31 cellular contexts compared by ENCODE assay signal in genomic region chr4:8909548-8909947, GRCh38. TPM values are rescaled to one million over a fixed set of nuclear protein-coding genes. Genes with fewer than 3 reads are reported as not detected.
DNase-seq lines count a peak whose midpoint lies in the region; ATAC-seq, FAIRE-seq and TF ChIP-seq lines count a peak whose summit lies in the region.
"Had no signal": no experiment of that assay in that cellular context is flagged by ENCODE, and none has a peak within 500 bp of the region (broad histone marks: within the 10 kb centered on the region; RNA-seq: fewer than 3 reads in every experiment).

No MANE protein-coding gene starts in this region.

- in situ Hi-C loops in IMR-90 (cut with MboI; ENCODE audit: low sequenced_read_pairs) = no loop called here

- H4K20me1 ChIP-seq in BLaER1 treated with 17β-estradiol and CSF1 and Interleukin-3, amounts not matched to agents 10 nM and 100 nM = peaks cover 0 to 19% (median 0%) of the 10 kb centered on the region in 11 experiments; a peak in 3 of 22 replicates
- no peaks in the 10 kb centered on the region for H4K20me1 ChIP-seq in IMR-90 (ENCODE audit: insufficient read depth, low read length)

- intact Hi-C loops in IMR-90 (cut with micrococcal nuclease) = no loop called here

- H4K8ac ChIP-seq in IMR-90 (ENCODE audit: low read depth in 2 of 2, low read length in 2 of 2) = no peak overlapping the region

- H3K4ac ChIP-seq in IMR-90 (ENCODE audit: low read depth, low read length) = no peak overlapping the region

- H4K5ac ChIP-seq in IMR-90 (ENCODE audit: low read depth, low read length) = no peak overlapping the region

- no peaks in the 10 kb centered on the region for H3K4me1 Mint-ChIP-seq in activated CD4-positive, alpha-beta memory T cell treated with anti-CD3 and anti-CD28 coated beads, Interleukin-2, amount 10 ng/mL, durations not matched to agents 7 days and 5 days

- H2AFZ ChIP-seq in IMR-90 (replicated peaks; ENCODE audit: low read length, poor library complexity) = no peak overlapping the region

- no peak overlapping the region for H2BK20ac ChIP-seq in IMR-90 (ENCODE audit: low read depth, low read length)

- H3K4me2 ChIP-seq in BLaER1 treated with 17β-estradiol and CSF1 and Interleukin-3, amounts not matched to agents 10 nM and 100 nM = peak overlapping the region in 6 of 11 experiments; percentile 7 to 41 (median 21); a peak in 7 of 22 replicates
- no peak overlapping the region for H3K4me2 ChIP-seq in IMR-90 (ENCODE audit: low read depth, low read length)

- H3K9me3 Mint-ChIP-seq in activated CD4-positive, alpha-beta memory T cell treated with anti-CD3 and anti-CD28 coated beads, Interleukin-2, amount 10 ng/mL, durations not matched to agents 7 days and 5 days = peaks cover 3% of the 10 kb centered on the region
- H3K9me3 Mint-ChIP-seq: activated CD8-positive, alpha-beta T cell treated with anti-CD3 and anti-CD28 coated beads for 36 hours; activated naive CD4-positive, alpha-beta T cell treated with anti-CD3 and anti-CD28 coated beads for 36 hours had no signal

- no peaks in the 10 kb centered on the region for H3K27me3 Mint-ChIP-seq in activated CD4-positive, alpha-beta memory T cell treated with anti-CD3 and anti-CD28 coated beads, Interleukin-2, amount 10 ng/mL, durations not matched to agents 7 days and 5 days
- H3K27me3 Mint-ChIP-seq: activated CD8-positive, alpha-beta T cell treated with anti-CD3 and anti-CD28 coated beads for 36 hours had no signal

- H2BK120ac ChIP-seq in IMR-90 (ENCODE audit: low read depth, low read length) = no peak overlapping the region

- no peaks in the 10 kb centered on the region for H3K36me3 ChIP-seq in BLaER1 treated with 17β-estradiol and CSF1 and Interleukin-3, amounts not matched to agents 10 nM and 100 nM
- H3K36me3 ChIP-seq in IMR-90 (ENCODE audit: control insufficient read depth, insufficient read depth, low read length) = no peaks in the 10 kb centered on the region
- H3K36me3 ChIP-seq: adrenal gland, sigmoid colon, transverse colon had no signal

- TF ChIP-seq POLR2A in IMR-90 (IDR thresholded peaks at IDR 0.05; ENCODE audit: low read depth, low read length) = no peak

- H4K91ac ChIP-seq in IMR-90 (ENCODE audit: insufficient read depth, low read depth, low read length) = no peak overlapping the region

- DNase-seq in A172 (ENCODE audit: low spot score) (peak; percentile 18), IMR-90 (peak; percentile 1), DMS 273 (lab: John Stamatoyannopoulos, UW; ENCODE audit: unreplicated experiment) (no peak)
- DNase-seq in activated CD4-positive, alpha-beta memory T cell treated with anti-CD3 and anti-CD28 coated beads, Interleukin-2, amount 10 ng/mL, durations not matched to agents 7 days and 5 days = no peak
- DNase-seq: activated CD4-positive, alpha-beta T cell treated with anti-CD3 and anti-CD28 coated beads for 1 hour; activated CD8-positive, alpha-beta memory T cell treated with anti-CD3 and anti-CD28 coated beads, Interleukin-2, amount 50 U/mL, for 48 hours; activated CD8-positive, alpha-beta T cell treated with anti-CD3 and anti-CD28 coated beads for 36 hours; activated naive CD4-positive, alpha-beta T cell treated with anti-CD3 and anti-CD28 coated beads for 36 hours; Calu3; glutamatergic neuron; KBM-7; NCI-H1105 treated with DMSO at 0.1 percent for 48 hours; NCI-H187 treated with DMSO at 0.1 percent for 48 hours; NCI-H2227 treated with DMSO at 0.1 percent for 48 hours; NCI-H774; stimulated activated CD4-positive, alpha-beta T cell treated with anti-CD3 and anti-CD28 coated beads, Interleukin-4, amount 100 ng/mL, for 1 hour had no signal

- no peak overlapping the region for H3K4me3 Mint-ChIP-seq in activated CD4-positive, alpha-beta memory T cell treated with anti-CD3 and anti-CD28 coated beads, Interleukin-2, amount 10 ng/mL, durations not matched to agents 7 days and 5 days
- H3K4me3 Mint-ChIP-seq: activated CD8-positive, alpha-beta T cell treated with anti-CD3 and anti-CD28 coated beads for 36 hours; activated naive CD4-positive, alpha-beta T cell treated with anti-CD3 and anti-CD28 coated beads for 36 hours had no signal

- no peaks in the 10 kb centered on the region for H3K27me3 ChIP-seq in BLaER1 treated with 17β-estradiol and CSF1 and Interleukin-3, amounts not matched to agents 10 nM and 100 nM
- H3K27me3 ChIP-seq in IMR-90 (ENCODE audit: control insufficient read depth, insufficient read depth, low read length) = no peaks in the 10 kb centered on the region
- H3K27me3 ChIP-seq: adrenal gland had no signal

- no CpG with 5 or more reads among the region's 9 CpGs for WGBS in IMR-90 (ENCODE audit: extremely low coverage in 2 of 2, insufficient read length in 1 of 2), 2 experiments

- no peaks in the 10 kb centered on the region for H3K79me1 ChIP-seq in IMR-90 (ENCODE audit: low read depth in 1 of 2, low read length in 2 of 2)

- H3K27ac ChIP-seq in BLaER1 treated with 17β-estradiol and CSF1 and Interleukin-3, amounts not matched to agents 10 nM and 100 nM = no peak overlapping the region
- no peak overlapping the region for H3K27ac ChIP-seq in IMR-90 (ENCODE audit: insufficient read depth, low read length)
- H3K27ac ChIP-seq: adrenal gland, psoas muscle, sigmoid colon, transverse colon had no signal

- H2BK5ac ChIP-seq in IMR-90 (ENCODE audit: low read depth, low read length, poor library complexity, severe bottlenecking) = no peak overlapping the region

- no peaks in the 10 kb centered on the region for H3K36me3 Mint-ChIP-seq in activated CD4-positive, alpha-beta memory T cell treated with anti-CD3 and anti-CD28 coated beads, Interleukin-2, amount 10 ng/mL, durations not matched to agents 7 days and 5 days (ENCODE audit: low read depth)

- no peak overlapping the region for H2BK15ac ChIP-seq in IMR-90 (ENCODE audit: low read depth, low read length)

- TF ChIP-seq RAD21 in IMR-90 (IDR thresholded peaks at IDR 0.05; ENCODE audit: low read length) = no peak

- no peak for TF ChIP-seq CTCF in IMR-90 (conservative IDR thresholded peaks at IDR 0.05; ENCODE audit: low read depth, low read length)

- H3K9ac ChIP-seq in BLaER1 treated with 17β-estradiol and CSF1 and Interleukin-3, amounts not matched to agents 10 nM and 100 nM = no peak overlapping the region
- H3K9ac ChIP-seq in IMR-90 (ENCODE audit: low read depth, low read length) = no peak overlapping the region

- H3K9me1 ChIP-seq in IMR-90 (ENCODE audit: insufficient read depth, low read length) = no peaks in the 10 kb centered on the region

- H2AK5ac ChIP-seq in IMR-90 (ENCODE audit: low read depth, low read length) = no peak overlapping the region

- dilution Hi-C loops in IMR-90 (cut with HindIII; ENCODE audit: low sequenced_read_pairs, unreplicated experiment) = no loop called here

- H3K56ac ChIP-seq in IMR-90 (ENCODE audit: extremely low read depth, insufficient read depth, low read length) = no peak overlapping the region

- H3K27ac Mint-ChIP-seq in activated CD4-positive, alpha-beta memory T cell treated with anti-CD3 and anti-CD28 coated beads, Interleukin-2, amount 10 ng/mL, durations not matched to agents 7 days and 5 days = no peak overlapping the region
- H3K27ac Mint-ChIP-seq: activated CD8-positive, alpha-beta T cell treated with anti-CD3 and anti-CD28 coated beads for 36 hours; activated naive CD4-positive, alpha-beta T cell treated with anti-CD3 and anti-CD28 coated beads for 36 hours had no signal

- POLR2A ChIA-PET in IMR-90 (lab: Charles Lee; ENCODE audit: unreplicated experiment) = no interaction called here
- POLR2A ChIA-PET in activated CD4-positive, alpha-beta memory T cell treated with anti-CD3 and anti-CD28 coated beads, Interleukin-2, amount 10 ng/mL, durations not matched to agents 7 days and 5 days (lab: Charles Lee) = no interaction called here

- FAIRE-seq in islet of Langerhans (lab: Jason Lieb, UNC) = peak; percentile 36
- FAIRE-seq: H54, keratinocyte had no signal

- H3K23ac ChIP-seq in IMR-90 (ENCODE audit: low read depth, low read length) = no peak overlapping the region

- no TSS peak for BruUV-seq in IMR-90 (replicated peaks; lab: Mats Ljungman, UMichigan)

- no peak overlapping the region for H2AK9ac ChIP-seq in IMR-90 (replicated peaks; ENCODE audit: low read depth, low read length, poor library complexity)

- H3K9me3 ChIP-seq in BLaER1 treated with 17β-estradiol and CSF1 and Interleukin-3, amounts not matched to agents 10 nM and 100 nM (replicated peaks in 1 of 11) = no peaks in the 10 kb centered on the region
- peaks cover 2% of the 10 kb centered on the region; the same call in 1 of the 2 replicates for H3K9me3 ChIP-seq in IMR-90 (ENCODE audit: control insufficient read depth, insufficient read depth, low read length)
- H3K9me3 ChIP-seq: adrenal gland, psoas muscle, sigmoid colon, transverse colon had no signal

- H3K18ac ChIP-seq in IMR-90 (ENCODE audit: low read depth, low read length) = no peak overlapping the region

- peaks cover 0 to 43% (median 25%) of the 10 kb centered on the region in 10 experiments; a peak in 18 of 20 replicates for H3K4me1 ChIP-seq in BLaER1 treated with 17β-estradiol and CSF1 and Interleukin-3, amounts not matched to agents 10 nM and 100 nM
- no peaks in the 10 kb centered on the region for H3K4me1 ChIP-seq in IMR-90 (ENCODE audit: control insufficient read depth, insufficient read depth, low read length)
- H3K4me1 ChIP-seq: adrenal gland, psoas muscle, sigmoid colon, transverse colon had no signal

- ATAC-seq in IMR-90 (ENCODE audit: low read depth) = no peak
- ATAC-seq in GM21381 (IDR thresholded peaks at IDR 0.05; ENCODE audit: unreplicated experiment) = no peak
- ATAC-seq: activated CD8-positive, alpha-beta T cell treated with anti-CD3 and anti-CD28 coated beads for 36 hours; esophagus mucosa; psoas muscle had no signal

- CTCF ChIA-PET in IMR-90 (lab: Yijun Ruan, JAX) = no interaction called here
- CTCF ChIA-PET in activated CD4-positive, alpha-beta memory T cell treated with anti-CD3 and anti-CD28 coated beads, Interleukin-2, amount 10 ng/mL, durations not matched to agents 7 days and 5 days (lab: Charles Lee) = no interaction called here

- no peak overlapping the region for H3K4me3 ChIP-seq in BLaER1 treated with 17β-estradiol and CSF1 and Interleukin-3, amounts not matched to agents 10 nM and 100 nM
- H3K4me3 ChIP-seq in IMR-90 (ENCODE audit: insufficient read depth, low read depth, low read length) = no peak overlapping the region
- H3K4me3 ChIP-seq: adrenal gland, psoas muscle, sigmoid colon, transverse colon had no signal

- H3K14ac ChIP-seq in IMR-90 (replicated peaks; ENCODE audit: low read depth, low read length) = no peak overlapping the region

TF ChIP-seq in IMR-90, 13 proteins besides CTCF, POLR2A, EP300 and RAD21 (continues in another document):
- no peak for TF ChIP-seq CEBPB (IDR thresholded peaks at IDR 0.05; ENCODE audit: low read depth, low read length)
- no peak for TF ChIP-seq FOS (IDR thresholded peaks at IDR 0.05; ENCODE audit: low read depth, low read length)

RNA-seq across cellular contexts. Expression of gene HMX1, which starts 37.9 kb away (rescaled TPM):
- total RNA-seq in A172 (2014; rRNA removed; shearing (Covaris generic)) = not detected in 2 replicates
- not detected in 2 replicates for total RNA-seq in IMR-90 (2012; rRNA removed)
- polyA plus RNA-seq in IMR-90 (2012; rRNA removed) = not detected in 2 replicates
- polyA plus RNA-seq in IMR-90 (2012; cell fraction: cytosol; rRNA removed) = not detected in 2 replicates
- polyA plus RNA-seq in IMR-90 (2012; cell fraction: nucleus; rRNA removed; ENCODE audit: low replicate concordance) = not detected in 2 replicates
- not detected for total RNA-seq in activated CD4-positive, alpha-beta memory T cell treated with anti-CD3 and anti-CD28 coated beads, Interleukin-2, amount 10 ng/mL, durations not matched to agents 7 days and 5 days
- total RNA-seq: activated CD8-positive, alpha-beta T cell treated with anti-CD3 and anti-CD28 coated beads for 36 hours; activated naive CD4-positive, alpha-beta T cell treated with anti-CD3 and anti-CD28 coated beads for 36 hours; adrenal gland; Calu3; dermis microvascular lymphatic vessel endothelial cell; esophagus mucosa; fibroblast of villous mesenchyme; MCF 10A; myocyte; OCI-LY7; psoas muscle; transverse colon had no signal
- polyA plus RNA-seq: adrenal gland, keratinocyte, psoas muscle, sigmoid colon had no signal

Comparison
In these comparisons a context has a peak if more than half of its experiments do, and no peak if none do; other contexts are left out.
1. DNase-seq: peak in A172 (single experiment) and IMR-90 (single experiment); none in DMS 273 (single experiment) and activated CD4-positive, alpha-beta memory T cell treated with anti-CD3 and anti-CD28 coated beads, Interleukin-2, amount 10 ng/mL, durations not matched to agents 7 days and 5 days (single experiment).